Comparison of ENCODE assay signal across 11 cellular contexts in genomic region chr4:7872264-7872771, GRCh38.
DNase-seq lines count a peak whose midpoint lies in the region; TF ChIP-seq lines count a peak whose summit lies in the region.
"Had no signal": no experiment of that assay in that cellular context is flagged by ENCODE, and none has a peak within 500 bp of the region (broad histone marks: within the 10 kb centered on the region; RNA-seq: fewer than 3 reads in every experiment).

No MANE protein-coding gene starts in this region.

- no peak overlapping the region for H3K4me3 ChIP-seq in vagina
- no peak overlapping the region for H3K4me3 ChIP-seq in spleen
- H3K4me3 ChIP-seq: BLaER1 treated with 17β-estradiol and CSF1 and Interleukin-3, amounts not matched to agents 10 nM and 100 nM had no signal

- DNase-seq in NCI-H82 (lab: John Stamatoyannopoulos, UW): peak; percentile 54
- DNase-seq in NCI-H82 treated with DMSO at 0.1 percent for 48 hours (lab: John Stamatoyannopoulos, UW; ENCODE audit: unreplicated experiment): no peak
- peak; percentile 53 for DNase-seq in amniotic epithelial cell (ENCODE audit: low read depth)
- peak; percentile 38 for DNase-seq in hepatic stellate cell (ENCODE audit: low spot score)
- no peak for DNase-seq in vagina (ENCODE audit: extremely low spot score in 2 of 2)
- DNase-seq in spleen: no peak
- DNase-seq in stimulated activated CD4-positive, alpha-beta T cell treated with anti-CD3 and anti-CD28 coated beads, Interleukin-12 subunit alpha, Interleukin-12 subunit beta, amount 100 ng/mL, for 4 hours: no peak
- DNase-seq in NCI-H1048 (lab: John Stamatoyannopoulos, UW): no peak
- DNase-seq: activated T-cell treated with anti-CD3 and anti-CD28 coated beads, Interleukin-2, amount 50 U/mL, for 48 hours; NCI-H187 treated with DMSO at 0.1 percent for 48 hours had no signal

- H3K4me1 ChIP-seq in vagina: peaks cover 38% of the 10 kb centered on the region
- peaks cover 0 to 17% (median 9%) of the 10 kb centered on the region in 6 donors for H3K4me1 ChIP-seq in spleen

- 66 to 81% (median 79%) methylated on average over 4 of the region's 4 CpGs for WGBS in spleen, 5 donors

- H3K27ac ChIP-seq in vagina (peak overlapping the region; percentile 59), spleen (peak overlapping the region in 3 of 8 donors; percentile 1 to 18 (median 8))
- H3K27ac ChIP-seq: BLaER1 treated with 17β-estradiol and CSF1 and Interleukin-3, amounts not matched to agents 10 nM and 100 nM had no signal

- TF ChIP-seq CTCF in vagina (IDR thresholded peaks at IDR 0.05): no peak
- TF ChIP-seq CTCF in spleen (IDR thresholded peaks at IDR 0.05 in 8 of 11, conservative IDR thresholded peaks at IDR 0.05 in 3 of 11): no peak

- TF ChIP-seq POLR2A in vagina (IDR thresholded peaks at IDR 0.05) (no peak), spleen (IDR thresholded peaks at IDR 0.05) (no peak)

- H3K36me3 ChIP-seq in vagina (no peaks in the 10 kb centered on the region), spleen (peaks cover 0 to 19% (median 0%) of the 10 kb centered on the region in 6 donors)

- intact Hi-C loops in vagina (cut with DNase I): no loop called here
- intact Hi-C loops in spleen (cut with DNase I; ENCODE audit: low total_unique reads): no loop called here

- H3K9me3 ChIP-seq in vagina (no peaks in the 10 kb centered on the region), spleen (no peaks in the 10 kb centered on the region)

- H3K27me3 ChIP-seq in vagina (no peaks in the 10 kb centered on the region), spleen (replicated peaks in 1 of 7) (no peaks in the 10 kb centered on the region)
- H3K27me3 ChIP-seq: BLaER1 treated with 17β-estradiol and CSF1 and Interleukin-3, amounts not matched to agents 10 nM and 100 nM had no signal

Comparison
In these comparisons a context has a peak if more than half of its experiments do, and no peak if none do; other contexts are left out.
1. DNase-seq: peak in NCI-H82 (single experiment), amniotic epithelial cell (single experiment) and hepatic stellate cell (single experiment); none in NCI-H82 treated with DMSO at 0.1 percent for 48 hours (single experiment), vagina (0 of 2), spleen (single experiment), stimulated activated CD4-positive, alpha-beta T cell treated with anti-CD3 and anti-CD28 coated beads, Interleukin-12 subunit alpha, Interleukin-12 subunit beta, amount 100 ng/mL, for 4 hours (single experiment) and NCI-H1048 (single experiment).